Comparison of ENCODE assay signal across 8 cellular contexts in genomic region chr7:120996333-120996982, GRCh38. TPM values are rescaled to one million over a fixed set of nuclear protein-coding genes. Genes with fewer than 3 reads are reported as not detected.
DNase-seq lines count a peak whose midpoint lies in the region; ATAC-seq and TF ChIP-seq lines count a peak whose summit lies in the region.

No MANE protein-coding gene starts in this region.

- TF ChIP-seq CTCF in DOHH2 (IDR thresholded peaks at IDR 0.05; ENCODE audit: low read depth, low read length, poor library complexity, severe bottlenecking), result no peak
- no peak for TF ChIP-seq CTCF in PC-3 (conservative IDR thresholded peaks at IDR 0.05; ENCODE audit: low read depth, low read length)
- TF ChIP-seq CTCF in epithelial cell of esophagus (IDR thresholded peaks at IDR 0.05; ENCODE audit: insufficient read depth, low read depth, low read length, missing control alignments), result no peak

- H3K9me3 ChIP-seq in DOHH2 (ENCODE audit: control insufficient read depth, insufficient read depth, low read length), result no peaks in the 10 kb centered on the region
- H3K9me3 ChIP-seq in PC-3 (ENCODE audit: low read length), result no peaks in the 10 kb centered on the region

- H3K79me2 ChIP-seq in DOHH2 (ENCODE audit: control insufficient read depth, low read length) (no peaks in the 10 kb centered on the region), PC-3 (ENCODE audit: low read length) (no peaks in the 10 kb centered on the region)

- intact Hi-C loops in PC-3 (cut with micrococcal nuclease), result no loop called here

- peak overlapping the region; percentile 45 for H3K4me2 ChIP-seq in DOHH2 (ENCODE audit: low read length)
- H3K4me2 ChIP-seq in PC-3 (ENCODE audit: low read length), result peak overlapping the region; percentile 39

- DNase-seq in PC-3 (peak; percentile 89), epithelial cell of esophagus (ENCODE audit: low read depth) (peak; percentile 89), non-pigmented ciliary epithelial cell (ENCODE audit: low read depth) (peak; percentile 84), iPS-NIHi7 (ENCODE audit: extremely low spot score) (no peak), HEK293T (ENCODE audit: extremely low spot score) (no peak), 8988T (no peak)

- ATAC-seq in GM21825 (IDR thresholded peaks at IDR 0.05; ENCODE audit: unreplicated experiment) (peak; percentile 59), PC-3 (peak; percentile 83)

- POLR2A ChIA-PET in PC-3 (lab: Charles Lee; ENCODE audit: unreplicated experiment) (no interaction called here), HEK293T (lab: Yijun Ruan, JAX) (no interaction called here)

- H3K9me2 ChIP-seq in DOHH2 (replicated peaks; ENCODE audit: control insufficient read depth, low read length) (no peaks in the 10 kb centered on the region), PC-3 (replicated peaks; ENCODE audit: low read length) (no peaks in the 10 kb centered on the region)

- H4K20me1 ChIP-seq in DOHH2 (ENCODE audit: control insufficient read depth, insufficient read depth, low read depth, low read length) (no peaks in the 10 kb centered on the region), PC-3 (ENCODE audit: low read length) (no peaks in the 10 kb centered on the region)

- no peak overlapping the region for H2AFZ ChIP-seq in PC-3 (ENCODE audit: low read length)

- H3F3A ChIP-seq in DOHH2 (ENCODE audit: control insufficient read depth, insufficient read depth) (peaks cover 3% of the 10 kb centered on the region; the same call in 1 of the 2 replicates), PC-3 (ENCODE audit: low read length, unreplicated experiment) (no peaks in the 10 kb centered on the region)

- BruUV-seq in PC-3 (replicated peaks; lab: Mats Ljungman, UMichigan), result no TSS peak

- peaks cover 29% of the 10 kb centered on the region for H3K4me1 ChIP-seq in DOHH2 (ENCODE audit: control insufficient read depth, low read length)
- H3K4me1 ChIP-seq in PC-3 (ENCODE audit: insufficient read depth, low read length), result peaks cover 32% of the 10 kb centered on the region

- H3K9ac ChIP-seq in PC-3 (ENCODE audit: low read length), result no peak overlapping the region

- H3K4me3 ChIP-seq in DOHH2 (ENCODE audit: low read length), result peak overlapping the region; percentile 10
- H3K4me3 ChIP-seq in PC-3 (ENCODE audit: low read length), result no peak overlapping the region
- no peak overlapping the region for H3K4me3 ChIP-seq in epithelial cell of esophagus (ENCODE audit: low read length)

- no peaks in the 10 kb centered on the region for H3K36me3 ChIP-seq in DOHH2 (ENCODE audit: control insufficient read depth, low read length)
- H3K36me3 ChIP-seq in PC-3 (ENCODE audit: low read depth, low read length), result no peaks in the 10 kb centered on the region

- peaks cover 2% of the 10 kb centered on the region for H3K27me3 ChIP-seq in DOHH2 (ENCODE audit: control insufficient read depth, low read length)
- H3K27me3 ChIP-seq in PC-3 (ENCODE audit: low read length), result no peaks in the 10 kb centered on the region

- CTCF ChIA-PET in PC-3 (lab: Charles Lee) (interaction anchor here (0.6 kb wide), 1 partner anchor 87 kb away, joined by 4 read pairs; no protein-coding TSS in a partner anchor), HEK293T (lab: Yijun Ruan, JAX) (interaction anchor here (0.7 to 1.1 kb wide), 2 partner anchors 10 to 139 kb away, joined by 3 to 6 read pairs; no protein-coding TSS in a partner anchor)

- H3K27ac ChIP-seq in DOHH2 (ENCODE audit: low read depth, low read length), result no peak overlapping the region
- H3K27ac ChIP-seq in PC-3 (ENCODE audit: low read length), result peak overlapping the region; percentile 42

TF ChIP-seq in HEK293T, 16 proteins besides CTCF, POLR2A, EP300 and RAD21:
- TF ChIP-seq SUZ12 (IDR thresholded peaks at IDR 0.05) (no peak), LEF1 (IDR thresholded peaks at IDR 0.05; ENCODE audit: borderline replicate concordance) (no peak), PKNOX1 (IDR thresholded peaks at IDR 0.05) (no peak), L3MBTL2 (conservative IDR thresholded peaks at IDR 0.05) (no peak), BHLHE40 (IDR thresholded peaks at IDR 0.05; ENCODE audit: borderline replicate concordance) (no peak), ARNT (IDR thresholded peaks at IDR 0.05) (no peak), ELF4 (IDR thresholded peaks at IDR 0.05) (no peak), FOXM1 (IDR thresholded peaks at IDR 0.05; ENCODE audit: borderline replicate concordance) (no peak), NFRKB (IDR thresholded peaks at IDR 0.05) (no peak), ZNF384 (IDR thresholded peaks at IDR 0.05) (no peak), CTBP1 (IDR thresholded peaks at IDR 0.05; ENCODE audit: borderline replicate concordance) (no peak)
TF ChIP-seq in HEK293T: peak in this region for 0.

RNA-seq across cellular contexts. Expression of gene CPED1, which starts 7.9 kb away (rescaled TPM):
- 1.8 and 2.2 TPM in 2 replicates for total RNA-seq in PC-3 (2014; rRNA removed)

RNA-seq across cellular contexts. Expression of gene ING3, which starts 45.9 kb away (rescaled TPM):
- 12.4 and 12.8 TPM in 2 replicates for total RNA-seq in PC-3 (2014; rRNA removed)

Comparison
In these comparisons a context has a peak if more than half of its experiments do, and no peak if none do; other contexts are left out.
1. DNase-seq: peak in PC-3 (single experiment), epithelial cell of esophagus (single experiment) and non-pigmented ciliary epithelial cell (single experiment); none in iPS-NIHi7 (single experiment), HEK293T (single experiment) and 8988T (single experiment).